Comparison of ENCODE assay signal across 8 cellular contexts in the genomic region with DNA sequence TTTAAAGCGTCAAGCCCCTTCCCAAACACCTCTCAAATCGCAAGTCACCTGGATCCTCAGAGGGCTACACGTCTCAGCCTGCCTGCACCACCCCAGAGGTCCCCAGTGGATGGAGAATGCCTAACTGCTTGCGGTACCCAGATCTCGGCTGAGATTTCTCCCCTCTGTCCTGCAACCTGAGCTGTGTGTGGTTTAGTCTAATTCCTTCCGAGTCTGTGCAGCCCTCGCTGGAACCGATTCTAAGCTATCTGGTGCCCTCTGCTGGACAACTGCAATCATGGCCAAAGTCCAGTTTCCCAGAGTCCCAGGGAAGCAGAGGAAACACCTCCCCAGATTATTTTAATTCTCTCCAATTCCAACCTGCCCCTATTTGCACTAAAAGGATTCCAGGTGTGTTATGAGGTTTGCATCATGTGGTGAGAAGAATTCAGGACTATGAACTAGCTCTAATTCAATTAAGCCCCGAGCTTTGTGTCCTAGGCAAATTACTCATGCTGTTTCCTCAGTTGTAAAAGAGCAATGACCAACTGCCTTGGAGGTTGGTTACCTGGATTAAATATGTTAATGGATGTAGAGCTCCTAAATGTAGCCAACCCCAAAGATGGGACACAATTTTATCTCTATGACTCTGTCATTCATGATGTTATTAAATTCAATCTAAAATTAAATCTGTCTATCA.
A peak's percentile ranks its signal among the peaks of the same experiment; 100 is the strongest.
DNase-seq lines count a peak whose midpoint lies in the region; ATAC-seq, FAIRE-seq and TF ChIP-seq lines count a peak whose summit lies in the region.

No MANE protein-coding gene starts in this region.

- peak; percentile 80 for DNase-seq in A172 (ENCODE audit: low spot score)
- DNase-seq in GM12892 (ENCODE audit: insufficient read length), result peak; percentile 44
- peak; percentile 68 for DNase-seq in NCI-H510A treated with DMSO at 0.1 percent for 48 hours (lab: John Stamatoyannopoulos, UW)
- DNase-seq in activated CD4-positive, alpha-beta T cell treated with anti-CD3 and anti-CD28 coated beads, Interleukin-2, amount 50 U/mL, for 48 hours, result peak; percentile 46 to 63
- DNase-seq in effector memory CD4-positive, alpha-beta T cell, result peak; percentile 2 to 29 (median 8)
- DNase-seq in mesendoderm, result peak; percentile 78
- peak; percentile 27 for DNase-seq in stimulated activated CD8-positive, alpha-beta memory T cell treated with anti-CD3 and anti-CD28 coated beads, Interleukin-4, amount 100 ng/mL, for 24 hours (ENCODE audit: low read depth)

- no peak overlapping the region for H4K5ac ChIP-seq in mesendoderm (ENCODE audit: low read length)

- no peak overlapping the region for H3K23ac ChIP-seq in mesendoderm (ENCODE audit: low read length)

- no peak overlapping the region for H2AK5ac ChIP-seq in mesendoderm (ENCODE audit: low read length)

- no CpG with 5 or more reads among the region's 9 CpGs for WGBS in mesendoderm (ENCODE audit: extremely low coverage, insufficient coverage, low lambda C conversion rate)

- peak; percentile 66 for ATAC-seq in HG03135 (IDR thresholded peaks at IDR 0.05; ENCODE audit: unreplicated experiment)

- H3K79me1 ChIP-seq in mesendoderm (ENCODE audit: low read length), result no peaks in the 10 kb centered on the region

- no peak for TF ChIP-seq POLR2A in GM12892 (IDR thresholded peaks at IDR 0.05; ENCODE audit: low read depth, low read length)

- no peak overlapping the region for H4K8ac ChIP-seq in mesendoderm (ENCODE audit: low read depth, low read length)

- no peak overlapping the region for H3K4me2 ChIP-seq in mesendoderm (ENCODE audit: low read length)

- H3K36me3 ChIP-seq in effector memory CD4-positive, alpha-beta T cell (ENCODE audit: control insufficient read depth, insufficient read depth, low read length), result no peaks in the 10 kb centered on the region
- H3K36me3 ChIP-seq in mesendoderm (ENCODE audit: control insufficient read depth, insufficient read depth, low read length), result no peaks in the 10 kb centered on the region

- no peak overlapping the region for H3K4ac ChIP-seq in mesendoderm (ENCODE audit: low read depth, low read length)

- H3K56ac ChIP-seq in mesendoderm (ENCODE audit: low read length), result no peak overlapping the region

- no peaks in the 10 kb centered on the region for H3K27me3 ChIP-seq in effector memory CD4-positive, alpha-beta T cell (replicated peaks; ENCODE audit: control insufficient read depth, insufficient read depth, low read length, poor library complexity, severe bottlenecking)
- H3K27me3 ChIP-seq in mesendoderm (ENCODE audit: insufficient read depth, low read length, poor library complexity), result no peaks in the 10 kb centered on the region

- H3K9ac ChIP-seq in mesendoderm (ENCODE audit: low read length), result no peak overlapping the region

- no peak overlapping the region for H2BK120ac ChIP-seq in mesendoderm (ENCODE audit: low read depth, low read length)

- no peak overlapping the region for H3K18ac ChIP-seq in mesendoderm (ENCODE audit: low read length)

- H3K4me1 ChIP-seq in effector memory CD4-positive, alpha-beta T cell (ENCODE audit: control insufficient read depth, insufficient read depth, low read length, poor library complexity, severe bottlenecking), result no peaks in the 10 kb centered on the region
- no peaks in the 10 kb centered on the region for H3K4me1 ChIP-seq in mesendoderm (ENCODE audit: control insufficient read depth, low read depth, low read length)

- no peak overlapping the region for H3K4me3 ChIP-seq in effector memory CD4-positive, alpha-beta T cell (ENCODE audit: insufficient read depth, low read depth, low read length, poor library complexity, severe bottlenecking)
- no peak overlapping the region for H3K4me3 ChIP-seq in mesendoderm (ENCODE audit: low read length)

- no peak overlapping the region for H3K27ac ChIP-seq in effector memory CD4-positive, alpha-beta T cell (ENCODE audit: insufficient read depth, low read length, poor library complexity, severe bottlenecking)
- no peak overlapping the region for H3K27ac ChIP-seq in mesendoderm (ENCODE audit: low read depth, low read length)

- FAIRE-seq in GM12892 (lab: Jason Lieb, UNC), result peak; percentile 87

- no peak overlapping the region for H2BK5ac ChIP-seq in mesendoderm (ENCODE audit: low read length)

- H3K9me3 ChIP-seq in effector memory CD4-positive, alpha-beta T cell (ENCODE audit: control insufficient read depth, low read length), result no peaks in the 10 kb centered on the region

- H2BK15ac ChIP-seq in mesendoderm (replicated peaks; ENCODE audit: low read depth), result no peak overlapping the region

- no peaks in the 10 kb centered on the region for H3K79me2 ChIP-seq in mesendoderm (ENCODE audit: control insufficient read depth, insufficient read depth, low read length)

Comparison
In these comparisons a context has a peak if more than half of its experiments do, and no peak if none do; other contexts are left out.
1. DNase-seq: peak in every context shown above with its lines; median percentile 80 in A172; 78 in mesendoderm; 68 in NCI-H510A treated with DMSO at 0.1 percent for 48 hours; 54 in activated CD4-positive, alpha-beta T cell treated with anti-CD3 and anti-CD28 coated beads, Interleukin-2, amount 50 U/mL, for 48 hours; 44 in GM12892; 27 in stimulated activated CD8-positive, alpha-beta memory T cell treated with anti-CD3 and anti-CD28 coated beads, Interleukin-4, amount 100 ng/mL, for 24 hours; 8 in effector memory CD4-positive, alpha-beta T cell.